Comparison of ENCODE assay signal across 9 cellular contexts in genomic region chr3:76570436-76571057, GRCh38.
A peak's percentile ranks its signal among the peaks of the same experiment; 100 is the strongest.
DNase-seq lines count a peak whose midpoint lies in the region; ATAC-seq and TF ChIP-seq lines count a peak whose summit lies in the region.
"Had no signal": no experiment of that assay in that cellular context is flagged by ENCODE, and none has a peak within 500 bp of the region (broad histone marks: within the 10 kb centered on the region; RNA-seq: fewer than 3 reads in every experiment).

No MANE protein-coding gene starts in this region.

- no peak overlapping the region for H3K27ac Mint-ChIP-seq in MCF 10A (ENCODE audit: low read depth, unreplicated experiment)

- H3K27me3 ChIP-seq in breast epithelium (no peaks in the 10 kb centered on the region), Peyer's patch (no peaks in the 10 kb centered on the region), tibial nerve (no peaks in the 10 kb centered on the region)

- H3K27ac ChIP-seq in breast epithelium = no peak overlapping the region
- H3K27ac ChIP-seq in Peyer's patch = no peak overlapping the region
- H3K27ac ChIP-seq in tibial nerve = no peak overlapping the region

- BruUV-seq in MCF 10A (replicated peaks; lab: Mats Ljungman, UMichigan) = no TSS peak

- 62% methylated on average over 3 of the region's 3 CpGs for WGBS in tibial nerve, 2 donors

- intact Hi-C loops in MCF 10A (cut with micrococcal nuclease) = loop anchor here (2.0 to 5.0 kb wide), 3 partner anchors 203 to 546 kb away; no protein-coding TSS in a partner anchor
- intact Hi-C loops in breast epithelium (cut with DNase I; ENCODE audit: low total_unique reads) = no loop called here

- ATAC-seq in GM21423 (IDR thresholded peaks at IDR 0.05; ENCODE audit: unreplicated experiment) = no peak
- ATAC-seq in HG03378 (IDR thresholded peaks at IDR 0.05; ENCODE audit: unreplicated experiment) = no peak
- ATAC-seq in GM18909 (IDR thresholded peaks at IDR 0.05; ENCODE audit: poor library complexity, unreplicated experiment) = no peak

- no peak overlapping the region for H3K4me3 Mint-ChIP-seq in MCF 10A (ENCODE audit: unreplicated experiment)

- H3K4me1 Mint-ChIP-seq in MCF 10A (ENCODE audit: insufficient read depth, unreplicated experiment) = no peaks in the 10 kb centered on the region

- no peak overlapping the region for H3K4me3 ChIP-seq in breast epithelium
- no peak overlapping the region for H3K4me3 ChIP-seq in Peyer's patch
- H3K4me3 ChIP-seq in fibroblast of villous mesenchyme (ENCODE audit: low read depth, low read length) = no peak overlapping the region
- H3K4me3 ChIP-seq in tibial nerve = no peak overlapping the region

- H3K9me3 Mint-ChIP-seq in MCF 10A (ENCODE audit: unreplicated experiment) = no peaks in the 10 kb centered on the region

- TF ChIP-seq POLR2A in breast epithelium (IDR thresholded peaks at IDR 0.05) (no peak), Peyer's patch (IDR thresholded peaks at IDR 0.05) (no peak), tibial nerve (IDR thresholded peaks at IDR 0.05) (no peak)

- H3K9me3 ChIP-seq in breast epithelium (no peaks in the 10 kb centered on the region), Peyer's patch (no peaks in the 10 kb centered on the region), tibial nerve (no peaks in the 10 kb centered on the region)

- TF ChIP-seq EP300 in tibial nerve (IDR thresholded peaks at IDR 0.05) = no peak

- TF ChIP-seq CTCF in MCF 10A (IDR thresholded peaks at IDR 0.05; ENCODE audit: unreplicated experiment) (peak; percentile 54), breast epithelium (IDR thresholded peaks at IDR 0.05) (peak in 1 of 3 donors; percentile 20), Peyer's patch (IDR thresholded peaks at IDR 0.05) (peak in 4 of 6 experiments; percentile 15 to 33 (median 22)), fibroblast of villous mesenchyme (IDR thresholded peaks at IDR 0.05; ENCODE audit: insufficient read depth, low read depth, low read length) (peak; percentile 54), tibial nerve (IDR thresholded peaks at IDR 0.05) (peak in 3 of 5 experiments; percentile 8 to 57 (median 35))

- no peak for DNase-seq in MCF 10A (ENCODE audit: unreplicated experiment)
- no peak for DNase-seq in breast epithelium (ENCODE audit: low spot score in 2 of 2)
- no peak for DNase-seq in Peyer's patch
- peak; percentile 12 for DNase-seq in fibroblast of villous mesenchyme (ENCODE audit: low read depth)
- DNase-seq in tibial nerve (ENCODE audit: low spot score in 2 of 2) = no peak
- DNase-seq: NCI-H526 treated with DMSO at 0.1 percent for 48 hours had no signal

- H3K36me3 ChIP-seq in breast epithelium (no peaks in the 10 kb centered on the region), Peyer's patch (no peaks in the 10 kb centered on the region), tibial nerve (no peaks in the 10 kb centered on the region)

- CTCF ChIA-PET in MCF 10A (lab: Yijun Ruan, JAX) = interaction anchor here (0.7 to 2.1 kb wide), 17 partner anchors 8 to 847 kb away, joined by 3 to 18 read pairs (median 4); no protein-coding TSS in a partner anchor

- POLR2A ChIA-PET in MCF 10A (lab: Yijun Ruan, JAX) = no interaction called here

- H3K4me1 ChIP-seq in breast epithelium = no peaks in the 10 kb centered on the region
- H3K4me1 ChIP-seq in Peyer's patch = no peaks in the 10 kb centered on the region
- H3K4me1 ChIP-seq in tibial nerve = no peaks in the 10 kb centered on the region

- H3K36me3 Mint-ChIP-seq in MCF 10A (ENCODE audit: insufficient read depth, unreplicated experiment) = no peaks in the 10 kb centered on the region

- peaks cover 53% of the 10 kb centered on the region for H3K27me3 Mint-ChIP-seq in MCF 10A (ENCODE audit: insufficient read depth, unreplicated experiment)
